24 cellular contexts compared by ENCODE assay signal in the genomic region with DNA sequence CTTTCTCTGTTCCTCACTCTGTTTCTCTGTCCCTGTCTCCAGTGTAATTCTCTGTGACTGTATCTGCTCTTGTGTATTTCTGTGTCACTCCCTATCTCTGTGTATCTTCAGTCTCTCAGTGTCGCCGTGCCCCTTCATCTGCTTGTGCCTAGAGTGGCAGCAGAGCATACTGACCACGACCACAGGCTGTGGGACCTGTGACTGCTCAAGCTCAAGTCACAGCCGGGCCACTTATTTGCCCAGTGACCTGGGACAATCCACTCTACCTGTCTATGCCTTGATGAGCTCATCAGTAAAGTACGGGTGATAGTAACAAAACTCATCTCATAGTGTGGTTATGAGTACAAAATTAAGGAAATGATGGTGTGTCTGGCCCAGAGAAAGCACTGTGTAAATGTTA. TPM values are rescaled to one million over a fixed set of nuclear protein-coding genes. Genes with fewer than 3 reads are reported as not detected.
"Had no signal": no experiment of that assay in that cellular context is flagged by ENCODE, and none has a peak within 500 bp of the region (broad histone marks: within the 10 kb centered on the region; RNA-seq: fewer than 3 reads in every experiment).

No MANE protein-coding gene starts in this region.

- H3K4me3 ChIP-seq: adrenal gland, breast epithelium had no signal

- H3K4me1 ChIP-seq: breast epithelium had no signal

- H3K4me3 Mint-ChIP-seq: activated CD4-positive, alpha-beta memory T cell treated with anti-CD3 and anti-CD28 coated beads, Interleukin-2, amount 10 ng/mL, durations not matched to agents 7 days and 5 days; activated CD4-positive, alpha-beta T cell treated with anti-CD3 and anti-CD28 coated beads for 36 hours; activated naive CD4-positive, alpha-beta T cell treated with anti-CD3 and anti-CD28 coated beads for 36 hours; activated naive CD8-positive, alpha-beta T cell; activated T-helper 17 cell treated with anti-CD3 and anti-CD28 coated beads, Interleukin-2, amount 50 U/mL, for 72 hours; T-helper 1 cell treated with Interleukin-12 subunit alpha and Interleukin-12 subunit beta and Interleukin-4 antibody, amounts not matched to agents 30 μg/mL and 1 μg/mL, for 36 hours had no signal

- H3K36me3 ChIP-seq: adrenal gland, breast epithelium, WERI-Rb-1 had no signal

- DNase-seq: activated CD4-positive, alpha-beta memory T cell treated with anti-CD3 and anti-CD28 coated beads, Interleukin-2, amount 10 ng/mL, durations not matched to agents 7 days and 5 days; activated CD4-positive, alpha-beta T cell treated with anti-CD3 and anti-CD28 coated beads for 36 hours; activated CD4-positive, alpha-beta T cell treated with anti-CD3 and anti-CD28 coated beads, Interleukin-2, amount 50 U/mL, for 1 hour; activated gamma-delta T cell; activated naive CD4-positive, alpha-beta T cell treated with anti-CD3 and anti-CD28 coated beads for 36 hours; activated T-cell treated with anti-CD3 and anti-CD28 coated beads for 4 hours; activated T-cell treated with anti-CD3 and anti-CD28 coated beads, Interleukin-2, amount 50 U/mL, for 48 hours; anterior cingulate cortex; Kasumi-1; NCI-H1105 treated with DMSO at 0.1 percent for 48 hours; NCI-H1436 treated with DMSO at 0.1 percent for 48 hours; NCI-H187; NCI-H2081; NCI-H510A treated with DMSO at 0.1 percent for 48 hours; SHP77; WERI-Rb-1 had no signal

- H3K27ac ChIP-seq: breast epithelium, WERI-Rb-1 had no signal

- ATAC-seq: activated CD4-positive, alpha-beta T cell treated with anti-CD3 and anti-CD28 coated beads for 36 hours; activated T-helper 17 cell treated with anti-CD3 and anti-CD28 coated beads, Interleukin-2, amount 50 U/mL, for 72 hours had no signal

- H3K9me3 Mint-ChIP-seq: activated CD4-positive, alpha-beta memory T cell treated with anti-CD3 and anti-CD28 coated beads, Interleukin-2, amount 10 ng/mL, durations not matched to agents 7 days and 5 days; activated naive CD4-positive, alpha-beta T cell treated with anti-CD3 and anti-CD28 coated beads for 36 hours; activated T-helper 17 cell treated with anti-CD3 and anti-CD28 coated beads, Interleukin-2, amount 50 U/mL, for 72 hours; T-helper 1 cell treated with Interleukin-12 subunit alpha and Interleukin-12 subunit beta and Interleukin-4 antibody, amounts not matched to agents 30 μg/mL and 1 μg/mL, for 36 hours had no signal

- H3K9me3 ChIP-seq: adrenal gland, breast epithelium had no signal

- H3K27ac Mint-ChIP-seq: activated CD4-positive, alpha-beta memory T cell treated with anti-CD3 and anti-CD28 coated beads, Interleukin-2, amount 10 ng/mL, durations not matched to agents 7 days and 5 days; activated CD4-positive, alpha-beta T cell treated with anti-CD3 and anti-CD28 coated beads for 36 hours; activated naive CD4-positive, alpha-beta T cell treated with anti-CD3 and anti-CD28 coated beads for 36 hours; activated naive CD8-positive, alpha-beta T cell; activated T-helper 17 cell treated with anti-CD3 and anti-CD28 coated beads, Interleukin-2, amount 50 U/mL, for 72 hours; T-helper 1 cell treated with Interleukin-12 subunit alpha and Interleukin-12 subunit beta and Interleukin-4 antibody, amounts not matched to agents 30 μg/mL and 1 μg/mL, for 36 hours had no signal

- H3K27me3 ChIP-seq: adrenal gland had no signal

RNA-seq across cellular contexts. Expression of a gene that starts 9.4 kb away (rescaled TPM):
- total RNA-seq: activated CD4-positive, alpha-beta memory T cell treated with anti-CD3 and anti-CD28 coated beads, Interleukin-2, amount 10 ng/mL, durations not matched to agents 7 days and 5 days; activated CD4-positive, alpha-beta T cell treated with anti-CD3 and anti-CD28 coated beads for 36 hours; activated CD8-positive, alpha-beta memory T cell treated with anti-CD3 and anti-CD28 coated beads for 36 hours; activated naive CD4-positive, alpha-beta T cell treated with anti-CD3 and anti-CD28 coated beads for 36 hours; activated T-helper 17 cell treated with anti-CD3 and anti-CD28 coated beads, Interleukin-2, amount 50 U/mL, for 72 hours; breast epithelium; cerebellum; SK-MEL-5 had no signal

RNA-seq across cellular contexts. Expression of a gene that starts 20.8 kb away (rescaled TPM):
- total RNA-seq: activated CD4-positive, alpha-beta memory T cell treated with anti-CD3 and anti-CD28 coated beads, Interleukin-2, amount 10 ng/mL, durations not matched to agents 7 days and 5 days; activated CD4-positive, alpha-beta T cell treated with anti-CD3 and anti-CD28 coated beads for 36 hours; activated CD8-positive, alpha-beta memory T cell treated with anti-CD3 and anti-CD28 coated beads for 36 hours; activated naive CD4-positive, alpha-beta T cell treated with anti-CD3 and anti-CD28 coated beads for 36 hours; activated T-helper 17 cell treated with anti-CD3 and anti-CD28 coated beads, Interleukin-2, amount 50 U/mL, for 72 hours; adrenal gland; breast epithelium; cerebellum had no signal
- polyA plus RNA-seq: adrenal gland had no signal

RNA-seq across cellular contexts. Expression of a gene that starts 26.0 kb away (rescaled TPM):
- total RNA-seq: activated CD4-positive, alpha-beta memory T cell treated with anti-CD3 and anti-CD28 coated beads, Interleukin-2, amount 10 ng/mL, durations not matched to agents 7 days and 5 days; activated CD4-positive, alpha-beta T cell treated with anti-CD3 and anti-CD28 coated beads for 36 hours; activated CD8-positive, alpha-beta memory T cell treated with anti-CD3 and anti-CD28 coated beads for 36 hours; activated naive CD4-positive, alpha-beta T cell treated with anti-CD3 and anti-CD28 coated beads for 36 hours; activated T-helper 17 cell treated with anti-CD3 and anti-CD28 coated beads, Interleukin-2, amount 50 U/mL, for 72 hours; adrenal gland; breast epithelium; cerebellum; SK-MEL-5 had no signal

RNA-seq across cellular contexts. Expression of a gene that starts 31.9 kb away (rescaled TPM):
- total RNA-seq: activated CD4-positive, alpha-beta memory T cell treated with anti-CD3 and anti-CD28 coated beads, Interleukin-2, amount 10 ng/mL, durations not matched to agents 7 days and 5 days; activated CD4-positive, alpha-beta T cell treated with anti-CD3 and anti-CD28 coated beads for 36 hours; activated CD8-positive, alpha-beta memory T cell treated with anti-CD3 and anti-CD28 coated beads for 36 hours; activated naive CD4-positive, alpha-beta T cell treated with anti-CD3 and anti-CD28 coated beads for 36 hours; activated T-helper 17 cell treated with anti-CD3 and anti-CD28 coated beads, Interleukin-2, amount 50 U/mL, for 72 hours; breast epithelium; cerebellum; SK-MEL-5 had no signal
- polyA plus RNA-seq: adrenal gland had no signal
